Comparison of ENCODE assay signal across 2 cellular contexts in the genomic region with DNA sequence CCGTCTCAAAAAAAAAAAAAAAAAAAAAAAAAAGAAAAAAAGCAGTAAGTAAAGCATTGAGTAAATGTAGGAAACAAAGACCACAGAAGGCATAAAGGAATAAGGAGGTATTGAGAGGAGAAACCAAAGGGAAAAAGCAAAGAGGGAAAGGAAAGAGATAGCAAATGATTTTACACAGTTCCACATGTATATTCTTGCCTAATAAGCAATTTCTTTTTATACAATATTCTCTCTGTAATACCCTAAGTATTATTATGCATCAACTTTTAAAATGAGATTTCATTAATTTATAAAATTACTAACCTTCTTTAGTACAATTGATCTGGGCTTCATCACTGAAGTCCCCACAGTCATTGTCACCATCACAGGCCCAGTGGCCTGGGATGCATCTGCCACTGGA.
TF ChIP-seq lines count a peak whose summit lies in the region.

No MANE protein-coding gene starts in this region.

TF ChIP-seq in HepG2, 621 proteins besides CTCF, POLR2A, EP300 and RAD21 (continued from another document):
- TF ChIP-seq, protein P1, sequence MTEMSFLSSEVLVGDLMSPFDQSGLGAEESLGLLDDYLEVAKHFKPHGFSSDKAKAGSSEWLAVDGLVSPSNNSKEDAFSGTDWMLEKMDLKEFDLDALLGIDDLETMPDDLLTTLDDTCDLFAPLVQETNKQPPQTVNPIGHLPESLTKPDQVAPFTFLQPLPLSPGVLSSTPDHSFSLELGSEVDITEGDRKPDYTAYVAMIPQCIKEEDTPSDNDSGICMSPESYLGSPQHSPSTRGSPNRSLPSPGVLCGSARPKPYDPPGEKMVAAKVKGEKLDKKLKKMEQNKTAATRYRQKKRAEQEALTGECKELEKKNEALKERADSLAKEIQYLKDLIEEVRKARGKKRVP (CRISPR knock-in tag; IDR thresholded peaks at IDR 0.05): no peak
- TF ChIP-seq MAFK (conservative IDR thresholded peaks at IDR 0.05 in 1 of 2, IDR thresholded peaks at IDR 0.05 in 1 of 2; ENCODE audit: low read length in 2 of 2): peak; percentile 80 to 91
- TF ChIP-seq CHD4 (IDR thresholded peaks at IDR 0.05; ENCODE audit: borderline replicate concordance, low read length): no peak
- TF ChIP-seq MAFF (IDR thresholded peaks at IDR 0.05; ENCODE audit: low read depth, low read length): peak; percentile 78

TF ChIP-seq in K562, 482 proteins besides CTCF, POLR2A, EP300 and RAD21 (continued from another document):
- TF ChIP-seq TEAD1 (CRISPR knock-in tag; IDR thresholded peaks at IDR 0.05): no peak
- TF ChIP-seq ZNF23 (CRISPR knock-in tag; IDR thresholded peaks at IDR 0.05): no peak
- TF ChIP-seq, protein P2, sequence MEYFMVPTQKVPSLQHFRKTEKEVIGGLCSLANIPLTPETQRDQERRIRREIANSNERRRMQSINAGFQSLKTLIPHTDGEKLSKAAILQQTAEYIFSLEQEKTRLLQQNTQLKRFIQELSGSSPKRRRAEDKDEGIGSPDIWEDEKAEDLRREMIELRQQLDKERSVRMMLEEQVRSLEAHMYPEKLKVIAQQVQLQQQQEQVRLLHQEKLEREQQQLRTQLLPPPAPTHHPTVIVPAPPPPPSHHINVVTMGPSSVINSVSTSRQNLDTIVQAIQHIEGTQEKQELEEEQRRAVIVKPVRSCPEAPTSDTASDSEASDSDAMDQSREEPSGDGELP (CRISPR knock-in tag; IDR thresholded peaks at IDR 0.05; ENCODE audit: borderline replicate concordance): no peak
- TF ChIP-seq ETV1 (tag; conservative IDR thresholded peaks at IDR 0.05; ENCODE audit: low read depth): no peak
- peak; percentile 37 for TF ChIP-seq MAFG (tag; conservative IDR thresholded peaks at IDR 0.05)
- TF ChIP-seq HNRNPLL (IDR thresholded peaks at IDR 0.05; ENCODE audit: low read depth, low read length, poor library complexity, severe bottlenecking): no peak
- TF ChIP-seq ZNF316 (IDR thresholded peaks at IDR 0.05): peak; percentile 63
- TF ChIP-seq HDAC3 (IDR thresholded peaks at IDR 0.05; ENCODE audit: borderline replicate concordance, partially characterized antibody): no peak
- TF ChIP-seq IRF9 (tag; IDR thresholded peaks at IDR 0.05): no peak
- no peak for TF ChIP-seq RAD51 (IDR thresholded peaks at IDR 0.05; ENCODE audit: borderline replicate concordance, low read depth)
- TF ChIP-seq MCM5 (IDR thresholded peaks at IDR 0.05; ENCODE audit: low read depth): no peak
- TF ChIP-seq C11orf30 (IDR thresholded peaks at IDR 0.05; ENCODE audit: low read depth): peak; percentile 12; the same call in 1 of the 2 replicates
- TF ChIP-seq MITF (IDR thresholded peaks at IDR 0.05): no peak
- no peak for TF ChIP-seq MTA2 (IDR thresholded peaks at IDR 0.05; ENCODE audit: low read depth)
- no peak for TF ChIP-seq ZNF668 (CRISPR knock-in tag; IDR thresholded peaks at IDR 0.05)
